8 cellular contexts compared by ENCODE assay signal in genomic region chr15:72474466-72474911, GRCh38. TPM values are rescaled to one million over a fixed set of nuclear protein-coding genes. Genes with fewer than 3 reads are reported as not detected.
A peak's percentile ranks its signal among the peaks of the same experiment; 100 is the strongest.
DNase-seq lines count a peak whose midpoint lies in the region; ATAC-seq and TF ChIP-seq lines count a peak whose summit lies in the region.

No MANE protein-coding gene starts in this region.

- peak overlapping the region; percentile 92 to 100 (median 98) for H3K27ac Mint-ChIP-seq in brain

- H3K27me3 ChIP-seq in HL-60 (ENCODE audit: insufficient read depth, poor library complexity, severe bottlenecking), result no peaks in the 10 kb centered on the region
- H3K27me3 ChIP-seq in left lung, result no peaks in the 10 kb centered on the region
- H3K27me3 ChIP-seq in testis, result no peaks in the 10 kb centered on the region

- peaks cover 42% of the 10 kb centered on the region for H3K36me3 Mint-ChIP-seq in brain

- intact Hi-C loops in left lung (cut with DNase I) (no loop called here), testis (cut with DNase I; ENCODE audit: low total_unique reads) (no loop called here)

- TF ChIP-seq CTCF in HL-60 (IDR thresholded peaks at IDR 0.05; ENCODE audit: insufficient read depth, low read length) (no peak), brain (conservative IDR thresholded peaks at IDR 0.05) (no peak), left lung (IDR thresholded peaks at IDR 0.05) (no peak), testis (IDR thresholded peaks at IDR 0.05) (no peak)

- peaks cover 20% of the 10 kb centered on the region for H3K27me3 Mint-ChIP-seq in brain

- WGBS in testis, 2 donors, result 0 to 1% methylated on average over 1 to 56 of the region's 67 CpGs

- peak overlapping the region; percentile 75 to 99 (median 98) for H3K4me3 Mint-ChIP-seq in brain

- H3K27ac ChIP-seq in HL-60 (replicated peaks) (peak overlapping the region; percentile 98), left lung (peak overlapping the region; percentile 100), testis (peak overlapping the region; percentile 97 to 100)

- H3K4me3 ChIP-seq in HL-60 (replicated peaks; ENCODE audit: insufficient read depth, low read length) (peak overlapping the region; percentile 85), left lung (peak overlapping the region; percentile 58 to 73), testis (peak overlapping the region; percentile 71 to 97)

- H3K4me1 Mint-ChIP-seq in brain, result peaks cover 61% of the 10 kb centered on the region

- peak in 2 of 3 experiments; percentile 10 to 18 for DNase-seq in activated CD8-positive, alpha-beta memory T cell treated with anti-CD3 and anti-CD28 coated beads for 48 hours (ENCODE audit: low read depth in 2 of 3, low spot score in 2 of 3)
- DNase-seq in activated CD8-positive, alpha-beta memory T cell treated with anti-CD3 and anti-CD28 coated beads for 24 hours, result no peak
- no peak for DNase-seq in HL-60 (ENCODE audit: low read depth in 1 of 2, low spot score in 1 of 2)
- DNase-seq in left lung, result peak in 1 of 2 donors; percentile 50
- no peak for DNase-seq in testis
- DNase-seq in T-helper 9 cell, result no peak
- no peak for DNase-seq in DMS53 (lab: John Stamatoyannopoulos, UW)

- H3K9me3 Mint-ChIP-seq in brain, result peaks cover 0 to 9% (median 6%) of the 10 kb centered on the region in 5 experiments

- peak; percentile 39 for ATAC-seq in left lung

- H3K4me1 ChIP-seq in left lung, result peaks cover 24 to 50% of the 10 kb centered on the region in 2 donors
- peaks cover 26% of the 10 kb centered on the region for H3K4me1 ChIP-seq in testis

- H3K36me3 ChIP-seq in left lung (peaks cover 0 to 28% of the 10 kb centered on the region in 2 donors), testis (ENCODE audit: low read depth, missing control alignments) (no peaks in the 10 kb centered on the region)

- no peak for TF ChIP-seq POLR2A in testis (IDR thresholded peaks at IDR 0.05)

- H3K9me3 ChIP-seq in left lung (no peaks in the 10 kb centered on the region), testis (no peaks in the 10 kb centered on the region)

RNA-seq across cellular contexts. Expression of gene ARIH1, which starts 0.4 kb away (rescaled TPM):
- polyA plus RNA-seq in brain (ENCODE audit: insufficient read depth, low read depth, low replicate concordance) (37.5 TPM), testis (ENCODE audit: insufficient read depth, low read depth, low replicate concordance) (221 TPM)
- total RNA-seq in left lung (100 to 1,000 TPM; 136 to 163 TPM), testis (100 to 1,000 TPM in 1 of 2 donors, 10 to 100 TPM in 1; 97.8 to 113 TPM)

Comparison
In these comparisons a context has a peak if more than half of its experiments do, and no peak if none do; other contexts are left out.
1. DNase-seq: peak in activated CD8-positive, alpha-beta memory T cell treated with anti-CD3 and anti-CD28 coated beads for 48 hours (2 of 3); none in activated CD8-positive, alpha-beta memory T cell treated with anti-CD3 and anti-CD28 coated beads for 24 hours (single experiment), HL-60 (0 of 2), testis (single experiment), T-helper 9 cell (single experiment) and DMS53 (single experiment).
2. Peak in every context shown above with its lines, with median percentiles within 50 percentile points of each other: H3K27ac ChIP-seq and H3K4me3 ChIP-seq.